ENCODE assay signal across 2 cellular contexts in the genomic region with DNA sequence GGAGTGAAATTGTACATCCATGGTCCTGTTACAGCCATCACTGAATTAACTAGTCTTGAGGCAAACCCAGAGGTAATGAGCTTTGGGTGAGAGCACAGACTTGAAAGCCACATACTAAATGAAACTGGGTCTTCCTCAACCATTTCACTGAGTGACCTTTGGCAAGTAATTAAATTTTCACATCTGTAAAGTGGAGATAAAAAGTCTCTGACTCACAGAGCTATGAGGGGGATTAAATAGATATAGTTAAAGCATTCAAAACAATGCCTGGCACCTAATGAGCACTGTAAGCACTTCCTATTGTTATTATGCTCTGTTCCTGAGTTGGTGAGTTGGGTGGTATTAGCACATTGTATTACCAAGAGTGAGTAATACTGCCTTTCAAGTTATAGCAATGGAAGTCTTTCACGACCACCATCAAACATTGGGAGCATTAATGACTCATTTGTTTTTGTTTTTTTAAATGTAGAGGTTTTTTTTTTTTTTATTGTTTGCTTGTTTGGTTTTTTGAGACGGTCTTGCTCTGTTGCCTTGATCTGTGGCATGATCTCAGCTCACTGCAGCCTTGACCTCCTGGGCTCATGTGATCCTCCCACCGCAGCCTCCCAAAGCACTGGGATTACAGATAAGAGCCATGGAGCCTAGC.
A peak's percentile ranks its signal among the peaks of the same experiment; 100 is the strongest.
TF ChIP-seq lines count a peak whose summit lies in the region.

No MANE protein-coding gene starts in this region.

TF ChIP-seq in K562, 482 proteins besides CTCF, POLR2A, EP300 and RAD21 (continued from another document and continues in another):
- TF ChIP-seq, protein P1, sequence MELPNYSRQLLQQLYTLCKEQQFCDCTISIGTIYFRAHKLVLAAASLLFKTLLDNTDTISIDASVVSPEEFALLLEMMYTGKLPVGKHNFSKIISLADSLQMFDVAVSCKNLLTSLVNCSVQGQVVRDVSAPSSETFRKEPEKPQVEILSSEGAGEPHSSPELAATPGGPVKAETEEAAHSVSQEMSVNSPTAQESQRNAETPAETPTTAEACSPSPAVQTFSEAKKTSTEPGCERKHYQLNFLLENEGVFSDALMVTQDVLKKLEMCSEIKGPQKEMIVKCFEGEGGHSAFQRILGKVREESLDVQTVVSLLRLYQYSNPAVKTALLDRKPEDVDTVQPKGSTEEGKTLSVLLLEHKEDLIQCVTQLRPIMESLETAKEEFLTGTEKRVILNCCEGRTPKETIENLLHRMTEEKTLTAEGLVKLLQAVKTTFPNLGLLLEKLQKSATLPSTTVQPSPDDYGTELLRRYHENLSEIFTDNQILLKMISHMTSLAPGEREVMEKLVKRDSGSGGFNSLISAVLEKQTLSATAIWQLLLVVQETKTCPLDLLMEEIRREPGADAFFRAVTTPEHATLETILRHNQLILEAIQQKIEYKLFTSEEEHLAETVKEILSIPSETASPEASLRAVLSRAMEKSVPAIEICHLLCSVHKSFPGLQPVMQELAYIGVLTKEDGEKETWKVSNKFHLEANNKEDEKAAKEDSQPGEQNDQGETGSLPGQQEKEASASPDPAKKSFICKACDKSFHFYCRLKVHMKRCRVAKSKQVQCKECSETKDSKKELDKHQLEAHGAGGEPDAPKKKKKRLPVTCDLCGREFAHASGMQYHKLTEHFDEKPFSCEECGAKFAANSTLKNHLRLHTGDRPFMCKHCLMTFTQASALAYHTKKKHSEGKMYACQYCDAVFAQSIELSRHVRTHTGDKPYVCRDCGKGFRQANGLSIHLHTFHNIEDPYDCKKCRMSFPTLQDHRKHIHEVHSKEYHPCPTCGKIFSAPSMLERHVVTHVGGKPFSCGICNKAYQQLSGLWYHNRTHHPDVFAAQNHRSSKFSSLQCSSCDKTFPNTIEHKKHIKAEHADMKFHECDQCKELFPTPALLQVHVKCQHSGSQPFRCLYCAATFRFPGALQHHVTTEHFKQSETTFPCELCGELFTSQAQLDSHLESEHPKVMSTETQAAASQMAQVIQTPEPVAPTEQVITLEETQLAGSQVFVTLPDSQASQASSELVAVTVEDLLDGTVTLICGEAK (IDR thresholded peaks at IDR 0.05) = peak; percentile 73
- TF ChIP-seq, protein P1 (CRISPR knock-in tag; IDR thresholded peaks at IDR 0.05) = no peak
- TF ChIP-seq, protein P2, sequence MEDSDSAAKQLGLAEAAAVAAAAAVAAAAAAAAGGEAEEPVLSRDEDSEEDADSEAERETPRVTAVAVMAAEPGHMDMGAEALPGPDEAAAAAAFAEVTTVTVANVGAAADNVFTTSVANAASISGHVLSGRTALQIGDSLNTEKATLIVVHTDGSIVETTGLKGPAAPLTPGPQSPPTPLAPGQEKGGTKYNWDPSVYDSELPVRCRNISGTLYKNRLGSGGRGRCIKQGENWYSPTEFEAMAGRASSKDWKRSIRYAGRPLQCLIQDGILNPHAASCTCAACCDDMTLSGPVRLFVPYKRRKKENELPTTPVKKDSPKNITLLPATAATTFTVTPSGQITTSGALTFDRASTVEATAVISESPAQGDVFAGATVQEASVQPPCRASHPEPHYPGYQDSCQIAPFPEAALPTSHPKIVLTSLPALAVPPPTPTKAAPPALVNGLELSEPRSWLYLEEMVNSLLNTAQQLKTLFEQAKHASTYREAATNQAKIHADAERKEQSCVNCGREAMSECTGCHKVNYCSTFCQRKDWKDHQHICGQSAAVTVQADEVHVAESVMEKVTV (CRISPR knock-in tag; IDR thresholded peaks at IDR 0.05) = no peak
- TF ChIP-seq MIER1 (IDR thresholded peaks at IDR 0.05; ENCODE audit: low read depth) (no peak), BRD4 (IDR thresholded peaks at IDR 0.05) (no peak), PTBP1 (IDR thresholded peaks at IDR 0.05; ENCODE audit: low read depth, low read length) (no peak), TCF7 (IDR thresholded peaks at IDR 0.05; ENCODE audit: borderline replicate concordance) (no peak), MTF1 (CRISPR knock-in tag; IDR thresholded peaks at IDR 0.05; ENCODE audit: borderline replicate concordance) (no peak), SMARCA5 (IDR thresholded peaks at IDR 0.05) (peak; percentile 68; the same call in 1 of the 2 replicates)
- TF ChIP-seq, protein P3, sequence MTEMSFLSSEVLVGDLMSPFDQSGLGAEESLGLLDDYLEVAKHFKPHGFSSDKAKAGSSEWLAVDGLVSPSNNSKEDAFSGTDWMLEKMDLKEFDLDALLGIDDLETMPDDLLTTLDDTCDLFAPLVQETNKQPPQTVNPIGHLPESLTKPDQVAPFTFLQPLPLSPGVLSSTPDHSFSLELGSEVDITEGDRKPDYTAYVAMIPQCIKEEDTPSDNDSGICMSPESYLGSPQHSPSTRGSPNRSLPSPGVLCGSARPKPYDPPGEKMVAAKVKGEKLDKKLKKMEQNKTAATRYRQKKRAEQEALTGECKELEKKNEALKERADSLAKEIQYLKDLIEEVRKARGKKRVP (CRISPR knock-in tag; IDR thresholded peaks at IDR 0.05) = no peak
- TF ChIP-seq, protein P4, sequence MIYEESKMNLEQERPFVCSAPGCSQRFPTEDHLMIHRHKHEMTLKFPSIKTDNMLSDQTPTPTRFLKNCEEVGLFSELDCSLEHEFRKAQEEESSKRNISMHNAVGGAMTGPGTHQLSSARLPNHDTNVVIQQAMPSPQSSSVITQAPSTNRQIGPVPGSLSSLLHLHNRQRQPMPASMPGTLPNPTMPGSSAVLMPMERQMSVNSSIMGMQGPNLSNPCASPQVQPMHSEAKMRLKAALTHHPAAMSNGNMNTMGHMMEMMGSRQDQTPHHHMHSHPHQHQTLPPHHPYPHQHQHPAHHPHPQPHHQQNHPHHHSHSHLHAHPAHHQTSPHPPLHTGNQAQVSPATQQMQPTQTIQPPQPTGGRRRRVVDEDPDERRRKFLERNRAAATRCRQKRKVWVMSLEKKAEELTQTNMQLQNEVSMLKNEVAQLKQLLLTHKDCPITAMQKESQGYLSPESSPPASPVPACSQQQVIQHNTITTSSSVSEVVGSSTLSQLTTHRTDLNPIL (CRISPR knock-in tag; IDR thresholded peaks at IDR 0.05) = no peak

TF ChIP-seq in HepG2, 621 proteins besides CTCF, POLR2A, EP300 and RAD21 (continued from another document and continues in another):
- TF ChIP-seq ZBTB3 (CRISPR knock-in tag; IDR thresholded peaks at IDR 0.05; ENCODE audit: borderline replicate concordance, low read depth) (no peak), ZZZ3 (CRISPR knock-in tag; IDR thresholded peaks at IDR 0.05; ENCODE audit: borderline replicate concordance) (no peak), ZNF614 (CRISPR knock-in tag; IDR thresholded peaks at IDR 0.05; ENCODE audit: borderline replicate concordance) (peak; percentile 63; the same call in 1 of the 2 replicates), ZSCAN9 (CRISPR knock-in tag; IDR thresholded peaks at IDR 0.05; ENCODE audit: borderline replicate concordance) (peak; percentile 39; the same call in 1 of the 2 replicates), PCBP2 (optimal IDR thresholded peaks at IDR 0.05; ENCODE audit: low read depth, low read length, poor library complexity, severe bottlenecking) (no peak), MIXL1 (CRISPR knock-in tag; IDR thresholded peaks at IDR 0.05) (no peak; the same call in 1 of the 2 replicates), KDM2A (CRISPR knock-in tag; IDR thresholded peaks at IDR 0.05; ENCODE audit: borderline replicate concordance, low read depth) (no peak), ZNF569 (CRISPR knock-in tag; IDR thresholded peaks at IDR 0.05; ENCODE audit: borderline replicate concordance) (no peak), ZNF24 (IDR thresholded peaks at IDR 0.05) (no peak), IRF2 (CRISPR knock-in tag; IDR thresholded peaks at IDR 0.05) (peak; percentile 57; the same call in 1 of the 2 replicates), FOXP1 (IDR thresholded peaks at IDR 0.05) (peak; percentile 91), FOXP1 (CRISPR knock-in tag; IDR thresholded peaks at IDR 0.05) (peak; percentile 90), KLF12 (CRISPR knock-in tag; IDR thresholded peaks at IDR 0.05; ENCODE audit: borderline replicate concordance) (no peak; the same call in 1 of the 2 replicates), SIX1 (CRISPR knock-in tag; IDR thresholded peaks at IDR 0.05; ENCODE audit: borderline replicate concordance) (no peak), CREM (IDR thresholded peaks at IDR 0.05) (no peak), CREM (CRISPR knock-in tag; IDR thresholded peaks at IDR 0.05) (no peak)
- TF ChIP-seq, protein P5, sequence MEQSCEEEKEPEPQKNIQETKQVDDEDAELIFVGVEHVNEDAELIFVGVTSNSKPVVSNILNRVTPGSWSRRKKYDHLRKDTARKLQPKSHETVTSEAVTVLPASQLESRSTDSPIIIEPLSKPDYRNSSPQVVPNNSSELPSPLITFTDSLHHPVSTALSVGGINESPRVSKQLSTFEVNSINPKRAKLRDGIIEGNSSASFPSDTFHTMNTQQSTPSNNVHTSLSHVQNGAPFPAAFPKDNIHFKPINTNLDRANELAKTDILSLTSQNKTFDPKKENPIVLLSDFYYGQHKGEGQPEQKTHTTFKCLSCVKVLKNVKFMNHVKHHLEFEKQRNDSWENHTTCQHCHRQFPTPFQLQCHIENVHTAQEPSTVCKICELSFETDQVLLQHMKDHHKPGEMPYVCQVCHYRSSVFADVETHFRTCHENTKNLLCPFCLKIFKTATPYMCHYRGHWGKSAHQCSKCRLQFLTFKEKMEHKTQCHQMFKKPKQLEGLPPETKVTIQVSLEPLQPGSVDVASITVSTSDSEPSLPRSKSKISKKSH (CRISPR knock-in tag; IDR thresholded peaks at IDR 0.05; ENCODE audit: borderline replicate concordance) = no peak
- TF ChIP-seq, protein P6, sequence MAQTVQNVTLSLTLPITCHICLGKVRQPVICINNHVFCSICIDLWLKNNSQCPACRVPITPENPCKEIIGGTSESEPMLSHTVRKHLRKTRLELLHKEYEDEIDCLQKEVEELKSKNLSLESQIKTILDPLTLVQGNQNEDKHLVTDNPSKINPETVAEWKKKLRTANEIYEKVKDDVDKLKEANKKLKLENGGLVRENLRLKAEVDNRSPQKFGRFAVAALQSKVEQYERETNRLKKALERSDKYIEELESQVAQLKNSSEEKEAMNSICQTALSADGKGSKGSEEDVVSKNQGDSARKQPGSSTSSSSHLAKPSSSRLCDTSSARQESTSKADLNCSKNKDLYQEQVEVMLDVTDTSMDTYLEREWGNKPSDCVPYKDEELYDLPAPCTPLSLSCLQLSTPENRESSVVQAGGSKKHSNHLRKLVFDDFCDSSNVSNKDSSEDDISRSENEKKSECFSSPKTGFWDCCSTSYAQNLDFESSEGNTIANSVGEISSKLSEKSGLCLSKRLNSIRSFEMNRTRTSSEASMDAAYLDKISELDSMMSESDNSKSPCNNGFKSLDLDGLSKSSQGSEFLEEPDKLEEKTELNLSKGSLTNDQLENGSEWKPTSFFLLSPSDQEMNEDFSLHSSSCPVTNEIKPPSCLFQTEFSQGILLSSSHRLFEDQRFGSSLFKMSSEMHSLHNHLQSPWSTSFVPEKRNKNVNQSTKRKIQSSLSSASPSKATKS (CRISPR knock-in tag; IDR thresholded peaks at IDR 0.05) = 0 out of 2 replicates have a peak, but pooled peaks have one; percentile 24
- TF ChIP-seq, protein P7, sequence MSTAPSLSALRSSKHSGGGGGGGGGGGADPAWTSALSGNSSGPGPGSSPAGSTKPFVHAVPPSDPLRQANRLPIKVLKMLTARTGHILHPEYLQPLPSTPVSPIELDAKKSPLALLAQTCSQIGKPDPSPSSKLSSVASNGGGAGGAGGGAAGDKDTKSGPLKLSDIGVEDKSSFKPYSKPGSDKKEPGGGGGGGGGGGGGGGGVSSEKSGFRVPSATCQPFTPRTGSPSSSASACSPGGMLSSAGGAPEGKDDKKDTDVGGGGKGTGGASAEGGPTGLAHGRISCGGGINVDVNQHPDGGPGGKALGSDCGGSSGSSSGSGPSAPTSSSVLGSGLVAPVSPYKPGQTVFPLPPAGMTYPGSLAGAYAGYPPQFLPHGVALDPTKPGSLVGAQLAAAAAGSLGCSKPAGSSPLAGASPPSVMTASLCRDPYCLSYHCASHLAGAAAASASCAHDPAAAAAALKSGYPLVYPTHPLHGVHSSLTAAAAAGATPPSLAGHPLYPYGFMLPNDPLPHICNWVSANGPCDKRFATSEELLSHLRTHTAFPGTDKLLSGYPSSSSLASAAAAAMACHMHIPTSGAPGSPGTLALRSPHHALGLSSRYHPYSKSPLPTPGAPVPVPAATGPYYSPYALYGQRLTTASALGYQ (CRISPR knock-in tag; IDR thresholded peaks at IDR 0.05) = peak; percentile 78; the same call in 1 of the 2 replicates
- TF ChIP-seq, protein P8, sequence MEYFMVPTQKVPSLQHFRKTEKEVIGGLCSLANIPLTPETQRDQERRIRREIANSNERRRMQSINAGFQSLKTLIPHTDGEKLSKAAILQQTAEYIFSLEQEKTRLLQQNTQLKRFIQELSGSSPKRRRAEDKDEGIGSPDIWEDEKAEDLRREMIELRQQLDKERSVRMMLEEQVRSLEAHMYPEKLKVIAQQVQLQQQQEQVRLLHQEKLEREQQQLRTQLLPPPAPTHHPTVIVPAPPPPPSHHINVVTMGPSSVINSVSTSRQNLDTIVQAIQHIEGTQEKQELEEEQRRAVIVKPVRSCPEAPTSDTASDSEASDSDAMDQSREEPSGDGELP (IDR thresholded peaks at IDR 0.05; ENCODE audit: borderline replicate concordance, low read depth) = no peak
